In genomic region chr15:45611305-45611704, GRCh38 we compare ENCODE assay signal across 8 cellular contexts.
A peak's percentile ranks its signal among the peaks of the same experiment; 100 is the strongest.
DNase-seq lines count a peak whose midpoint lies in the region; ATAC-seq and TF ChIP-seq lines count a peak whose summit lies in the region.

No MANE protein-coding gene starts in this region.

- peaks cover 21 to 23% of the 10 kb centered on the region in 2 donors for H3K36me3 Mint-ChIP-seq in stimulated activated naive B cell treated with anti-CD40 and anti-IgM and Interleukin-4, amounts not matched to agents 10 μg/mL and 1 μg/mL and 100 μg/mL, for 72 hours

- DNase-seq in GM12865 (ENCODE audit: low read depth) (peak; percentile 39), RWPE2 (ENCODE audit: low spot score) (no peak), glomerular visceral epithelial cell (ENCODE audit: extremely low spot score) (peak; percentile 24), T-helper 2 cell (no peak)
- no peak for DNase-seq in stimulated activated naive B cell treated with anti-CD40 and anti-IgM and Interleukin-4, amounts not matched to agents 10 μg/mL and 1 μg/mL and 100 μg/mL, for 72 hours

- no peaks in the 10 kb centered on the region for H3K27me3 ChIP-seq in RWPE2 (ENCODE audit: insufficient read depth, poor library complexity, severe bottlenecking)

- peaks cover 9% of the 10 kb centered on the region for H3K4me1 ChIP-seq in RWPE2 (ENCODE audit: insufficient read depth, poor library complexity, severe bottlenecking)

- H3K9me3 Mint-ChIP-seq in stimulated activated naive B cell treated with anti-CD40 and anti-IgM and Interleukin-4, amounts not matched to agents 10 μg/mL and 1 μg/mL and 100 μg/mL, for 72 hours: no peaks in the 10 kb centered on the region

- H3K4me3 ChIP-seq in GM12865 (ENCODE audit: low read depth, low read length): no peak overlapping the region
- H3K4me3 ChIP-seq in RWPE2 (ENCODE audit: severe bottlenecking): no peak overlapping the region

- H3K27ac ChIP-seq in 22Rv1: no peak overlapping the region
- H3K27ac ChIP-seq in RWPE2 (ENCODE audit: poor library complexity, severe bottlenecking): no peak overlapping the region

- peaks cover 8 to 29% of the 10 kb centered on the region in 2 donors for H3K4me1 Mint-ChIP-seq in stimulated activated naive B cell treated with anti-CD40 and anti-IgM and Interleukin-4, amounts not matched to agents 10 μg/mL and 1 μg/mL and 100 μg/mL, for 72 hours

- TF ChIP-seq CTCF in 22Rv1 (IDR thresholded peaks at IDR 0.05) (peak; percentile 68), GM12865 (IDR thresholded peaks at IDR 0.05; ENCODE audit: insufficient read depth, low read depth, low read length, missing control alignments) (peak; percentile 14), RWPE2 (IDR thresholded peaks at IDR 0.05; ENCODE audit: poor library complexity, severe bottlenecking) (peak; percentile 86)

- H3K36me3 ChIP-seq in RWPE2 (ENCODE audit: low read depth): peaks cover 22% of the 10 kb centered on the region

- H3K4me3 Mint-ChIP-seq in stimulated activated naive B cell treated with anti-CD40 and anti-IgM and Interleukin-4, amounts not matched to agents 10 μg/mL and 1 μg/mL and 100 μg/mL, for 72 hours: no peak overlapping the region

- 0 out of 3 replicates have a peak, but pooled peaks have one; percentile 13 for ATAC-seq in RWPE2 (ENCODE audit: low read depth)
- no peak for ATAC-seq in GM19397 (IDR thresholded peaks at IDR 0.05; ENCODE audit: unreplicated experiment)
- no peak for ATAC-seq in GM18520 (IDR thresholded peaks at IDR 0.05; ENCODE audit: unreplicated experiment)
- no peak for ATAC-seq in stimulated activated naive B cell treated with anti-CD40 and anti-IgM and Interleukin-4, amounts not matched to agents 10 μg/mL and 1 μg/mL and 100 μg/mL, for 72 hours (replicated peaks)

- H3K27me3 Mint-ChIP-seq in stimulated activated naive B cell treated with anti-CD40 and anti-IgM and Interleukin-4, amounts not matched to agents 10 μg/mL and 1 μg/mL and 100 μg/mL, for 72 hours: no peaks in the 10 kb centered on the region

- H3K27ac Mint-ChIP-seq in stimulated activated naive B cell treated with anti-CD40 and anti-IgM and Interleukin-4, amounts not matched to agents 10 μg/mL and 1 μg/mL and 100 μg/mL, for 72 hours: no peak overlapping the region

- H3K9me3 ChIP-seq in RWPE2 (ENCODE audit: severe bottlenecking): no peaks in the 10 kb centered on the region

Comparison
In these comparisons a context has a peak if more than half of its experiments do, and no peak if none do; other contexts are left out.
1. CTCF ChIP-seq: peak in every context shown above with its lines; median percentile 86 in RWPE2; 68 in 22Rv1; 14 in GM12865.
2. DNase-seq: peak in GM12865 (single experiment) and glomerular visceral epithelial cell (single experiment); none in RWPE2 (single experiment), T-helper 2 cell (0 of 5) and stimulated activated naive B cell treated with anti-CD40 and anti-IgM and Interleukin-4, amounts not matched to agents 10 μg/mL and 1 μg/mL and 100 μg/mL, for 72 hours (single experiment).